Comparison of ENCODE assay signal across 10 cellular contexts in genomic region chr2:85259101-85259590, GRCh38.
DNase-seq lines count a peak whose midpoint lies in the region; TF ChIP-seq lines count a peak whose summit lies in the region.
"Had no signal": no experiment of that assay in that cellular context is flagged by ENCODE, and none has a peak within 500 bp of the region (broad histone marks: within the 10 kb centered on the region; RNA-seq: fewer than 3 reads in every experiment).

No MANE protein-coding gene starts in this region.

- H3K9me3 Mint-ChIP-seq in neural progenitor cell, result peaks cover 3% of the 10 kb centered on the region

- H3K27me3 Mint-ChIP-seq in neural progenitor cell (ENCODE audit: insufficient read depth, low read depth), result peaks cover 3% of the 10 kb centered on the region

- TF ChIP-seq CTCF in AG04449 (IDR thresholded peaks at IDR 0.05; ENCODE audit: insufficient read depth, low read length, missing control alignments) (no peak), fibroblast of lung (conservative IDR thresholded peaks at IDR 0.05 in 1 of 2, IDR thresholded peaks at IDR 0.05 in 1 of 2; ENCODE audit: low read depth in 1 of 2, low read length in 2 of 2) (no peak), neural progenitor cell (IDR thresholded peaks at IDR 0.05) (no peak)

- POLR2A ChIA-PET in AG04449 (lab: Yijun Ruan, JAX), result no interaction called here

- H3K27ac ChIP-seq in fibroblast of lung (ENCODE audit: insufficient read depth, low read length), result no peak overlapping the region
- H3K27ac ChIP-seq in neural progenitor cell, result peak overlapping the region; percentile 86

- H3K4me1 ChIP-seq in fibroblast of lung (ENCODE audit: control insufficient read depth, extremely low read depth, insufficient read depth, low read length) (peaks cover 20% of the 10 kb centered on the region), neural progenitor cell (peaks cover 72% of the 10 kb centered on the region)

- H4K20me1 ChIP-seq in fibroblast of lung (ENCODE audit: control insufficient read depth, extremely low read depth, insufficient read depth, low read length) (no peaks in the 10 kb centered on the region), neural progenitor cell (ENCODE audit: low read depth) (peaks cover 14% of the 10 kb centered on the region)

- no peak overlapping the region for H3K4me3 ChIP-seq in AG04449 (ENCODE audit: low read depth, low read length)
- H3K4me3 ChIP-seq in fibroblast of lung (replicated peaks in 1 of 4; ENCODE audit: control extremely low read depth in 1 of 4, insufficient read depth in 1 of 4, low read depth in 3 of 4, low read length in 4 of 4), result no peak overlapping the region
- H3K4me3 ChIP-seq in neural progenitor cell, result peak overlapping the region; percentile 1
- no peak overlapping the region for H3K4me3 ChIP-seq in MG63

- H2AFZ ChIP-seq in fibroblast of lung (ENCODE audit: low read length), result no peak overlapping the region
- no peak overlapping the region for H2AFZ ChIP-seq in neural progenitor cell (replicated peaks)

- peaks cover 57% of the 10 kb centered on the region for H3F3A ChIP-seq in neural progenitor cell (ENCODE audit: low read depth)

- H3K27me3 ChIP-seq in fibroblast of lung (ENCODE audit: control insufficient read depth, insufficient read depth, low read length) (no peaks in the 10 kb centered on the region), neural progenitor cell (no peaks in the 10 kb centered on the region), MG63 (no peaks in the 10 kb centered on the region)

- H3K4me1 Mint-ChIP-seq in neural progenitor cell, result peaks cover 78% of the 10 kb centered on the region
- H3K4me1 Mint-ChIP-seq: B cell had no signal

- peak overlapping the region; percentile 82 for H3K27ac Mint-ChIP-seq in neural progenitor cell
- H3K27ac Mint-ChIP-seq: B cell had no signal

- no peaks in the 10 kb centered on the region for H3K79me2 ChIP-seq in fibroblast of lung (ENCODE audit: control insufficient read depth, insufficient read depth, low read length)
- peaks cover 28% of the 10 kb centered on the region for H3K79me2 ChIP-seq in neural progenitor cell (ENCODE audit: low read depth)

- H3K4me2 ChIP-seq in fibroblast of lung (ENCODE audit: extremely low read depth, insufficient read depth, low read length) (peak overlapping the region; percentile 13), neural progenitor cell (peak overlapping the region; percentile 64)

- H3K9ac ChIP-seq in fibroblast of lung (ENCODE audit: insufficient read depth, low read length), result no peak overlapping the region
- H3K9ac ChIP-seq in neural progenitor cell, result no peak overlapping the region

- H3K36me3 ChIP-seq in fibroblast of lung (ENCODE audit: control insufficient read depth, insufficient read depth, low read length) (no peaks in the 10 kb centered on the region), neural progenitor cell (no peaks in the 10 kb centered on the region), MG63 (no peaks in the 10 kb centered on the region)

- CTCF ChIA-PET in AG04449 (lab: Yijun Ruan, JAX), result interaction anchor here (4.5 kb wide), 1 partner anchor 8 kb away, joined by 37 read pairs; no protein-coding TSS in a partner anchor

- H3K9me3 ChIP-seq in fibroblast of lung (ENCODE audit: control insufficient read depth, insufficient read depth, low read depth, low read length) (no peaks in the 10 kb centered on the region), neural progenitor cell (ENCODE audit: low read depth) (no peaks in the 10 kb centered on the region), MG63 (no peaks in the 10 kb centered on the region)

- in situ Hi-C loops in ACHN (cut with HindIII; ENCODE audit: low pct_ligation_motif_present, low pct_unique_long_range_greater_than_20kb, low sequenced_read_pairs), result no loop called here

- peak; percentile 42 for DNase-seq in AG04449 (ENCODE audit: low read depth, low spot score)
- DNase-seq in RPMI7951 (ENCODE audit: low read depth), result peak; percentile 85
- peak; percentile 66 to 75 for DNase-seq in fibroblast of lung (ENCODE audit: low read depth in 2 of 2)
- peak; percentile 87 for DNase-seq in neural progenitor cell (ENCODE audit: low spot score)
- DNase-seq in ACHN, result no peak
- DNase-seq in NCI-H446 treated with DMSO at 0.1 percent for 48 hours (lab: John Stamatoyannopoulos, UW), result no peak
- no peak for DNase-seq in MG63
- no peak for DNase-seq in effector CD4-positive, alpha-beta T cell
- DNase-seq: NCI-H2029 had no signal

- peak overlapping the region; percentile 65 for H3K4me3 Mint-ChIP-seq in neural progenitor cell
- H3K4me3 Mint-ChIP-seq: B cell had no signal

- H3K36me3 Mint-ChIP-seq in neural progenitor cell, result peaks cover 16% of the 10 kb centered on the region

Comparison
In these comparisons a context has a peak if more than half of its experiments do, and no peak if none do; other contexts are left out.
1. DNase-seq: peak in AG04449 (single experiment), RPMI7951 (single experiment), fibroblast of lung (2 of 2) and neural progenitor cell (single experiment); none in ACHN (single experiment), NCI-H446 treated with DMSO at 0.1 percent for 48 hours (single experiment), MG63 (single experiment) and effector CD4-positive, alpha-beta T cell (single experiment).